ENCODE assay signal across 16 cellular contexts in genomic region chr9:36584626-36585460, GRCh38. TPM values are rescaled to one million over a fixed set of nuclear protein-coding genes. Genes with fewer than 3 reads are reported as not detected.
A peak's percentile ranks its signal among the peaks of the same experiment; 100 is the strongest.
DNase-seq lines count a peak whose midpoint lies in the region; ATAC-seq, FAIRE-seq and TF ChIP-seq lines count a peak whose summit lies in the region.
"Had no signal": no experiment of that assay in that cellular context is flagged by ENCODE, and none has a peak within 500 bp of the region (broad histone marks: within the 10 kb centered on the region; RNA-seq: fewer than 3 reads in every experiment).

No MANE protein-coding gene starts in this region.

- H3K9me3 ChIP-seq in HepG2 (ENCODE audit: low read length): no peaks in the 10 kb centered on the region
- H3K9me3 ChIP-seq in right lobe of liver: no peaks in the 10 kb centered on the region
- no peaks in the 10 kb centered on the region for H3K9me3 ChIP-seq in RWPE2 (ENCODE audit: severe bottlenecking)
- no peaks in the 10 kb centered on the region for H3K9me3 ChIP-seq in colonic mucosa
- H3K9me3 ChIP-seq: vagina had no signal

- CTCF ChIA-PET in HepG2 (lab: Yijun Ruan, JAX; ENCODE audit: low intra/inter-chr PET ratio, low total read pairs): no interaction called here

- H2AFZ ChIP-seq in HepG2 (ENCODE audit: low read length): no peak overlapping the region
- H2AFZ ChIP-seq: parathyroid adenoma had no signal

- 100% methylated on average over 5 of the region's 5 CpGs for WGBS in HepG2 (ENCODE audit: low lambda C conversion rate)
- WGBS in right lobe of liver (ENCODE audit: insufficient coverage, low coverage, low lambda C conversion rate, missing lambda C conversion rate): 93% methylated on average over 5 of the region's 5 CpGs

- no peak overlapping the region for H3K4me2 ChIP-seq in HepG2 (ENCODE audit: low read depth, low read length)

- intact Hi-C loops in HepG2 (cut with micrococcal nuclease; ENCODE audit: unreplicated experiment) (no loop called here), right lobe of liver (cut with DNase I) (no loop called here), colonic mucosa (cut with DNase I) (no loop called here)

- H4K20me1 ChIP-seq in HepG2 (ENCODE audit: insufficient read depth, low read length): no peaks in the 10 kb centered on the region

- no peak for TF ChIP-seq CTCF in HepG2 (CRISPR knock-in tag; IDR thresholded peaks at IDR 0.05)
- no peak for TF ChIP-seq CTCF in right lobe of liver (IDR thresholded peaks at IDR 0.05)
- TF ChIP-seq CTCF in RWPE2 (IDR thresholded peaks at IDR 0.05; ENCODE audit: poor library complexity, severe bottlenecking): no peak
- no peak for TF ChIP-seq CTCF in fibroblast of pulmonary artery (IDR thresholded peaks at IDR 0.05; ENCODE audit: low read length, missing control alignments)
- TF ChIP-seq CTCF in colonic mucosa (IDR thresholded peaks at IDR 0.05): no peak

- H3K79me2 ChIP-seq in HepG2 (ENCODE audit: insufficient read depth, low read length): peaks cover 2% of the 10 kb centered on the region
- H3K79me2 ChIP-seq: parathyroid adenoma had no signal

- TF ChIP-seq POLR2A in HepG2 (IDR thresholded peaks at IDR 0.05; ENCODE audit: insufficient read depth in 1 of 2, low read depth in 2 of 2, low read length in 2 of 2) (no peak), right lobe of liver (IDR thresholded peaks at IDR 0.05) (no peak)

- H3K4me1 ChIP-seq in HepG2 (ENCODE audit: insufficient read depth, low read length): no peaks in the 10 kb centered on the region
- no peaks in the 10 kb centered on the region for H3K4me1 ChIP-seq in right lobe of liver
- H3K4me1 ChIP-seq in RWPE2 (ENCODE audit: insufficient read depth, poor library complexity, severe bottlenecking): peaks cover 14% of the 10 kb centered on the region
- no peaks in the 10 kb centered on the region for H3K4me1 ChIP-seq in colonic mucosa
- H3K4me1 ChIP-seq: parathyroid adenoma, vagina had no signal

- H3K9ac ChIP-seq in HepG2 (ENCODE audit: insufficient read depth, low read depth, low read length): no peak overlapping the region
- H3K9ac ChIP-seq in colonic mucosa (ENCODE audit: low read depth in 2 of 2, low read length in 2 of 2): no peak overlapping the region
- H3K9ac ChIP-seq: parathyroid adenoma had no signal

- no peak for TF ChIP-seq EP300 in HepG2 (IDR thresholded peaks at IDR 0.05; ENCODE audit: low read depth in 2 of 2, low read length in 2 of 2)
- no peak for TF ChIP-seq EP300 in HepG2 (CRISPR knock-in tag; IDR thresholded peaks at IDR 0.05; ENCODE audit: borderline replicate concordance)

- FAIRE-seq in HepG2 (lab: Jason Lieb, UNC): no peak
- FAIRE-seq in urothelium cell line (lab: Jason Lieb, UNC): no peak

- TF ChIP-seq RAD21 in HepG2 (CRISPR knock-in tag; IDR thresholded peaks at IDR 0.05): no peak

- H3K36me3 ChIP-seq in HepG2 (replicated peaks in 1 of 2; ENCODE audit: control insufficient read depth in 1 of 2, insufficient read depth in 2 of 2, low read length in 2 of 2): peaks cover 1 to 24% of the 10 kb centered on the region in 2 experiments; a peak in 3 of 5 replicates
- no peaks in the 10 kb centered on the region for H3K36me3 ChIP-seq in right lobe of liver
- peaks cover 75% of the 10 kb centered on the region for H3K36me3 ChIP-seq in RWPE2 (ENCODE audit: low read depth)
- no peaks in the 10 kb centered on the region for H3K36me3 ChIP-seq in colonic mucosa
- H3K36me3 ChIP-seq: vagina had no signal

- H3K27me3 ChIP-seq in HepG2 (ENCODE audit: control insufficient read depth in 1 of 2, insufficient read depth in 2 of 2, low read length in 2 of 2) (no peaks in the 10 kb centered on the region), right lobe of liver (no peaks in the 10 kb centered on the region), RWPE2 (ENCODE audit: insufficient read depth, poor library complexity, severe bottlenecking) (no peaks in the 10 kb centered on the region), colonic mucosa (no peaks in the 10 kb centered on the region)
- H3K27me3 ChIP-seq: vagina had no signal

- H3K27ac ChIP-seq in HepG2 (ENCODE audit: extremely low read length, insufficient read depth, low read length): no peak overlapping the region
- no peak overlapping the region for H3K27ac ChIP-seq in right lobe of liver
- peak overlapping the region; percentile 78 for H3K27ac ChIP-seq in RWPE2 (ENCODE audit: poor library complexity, severe bottlenecking)
- no peak overlapping the region for H3K27ac ChIP-seq in colonic mucosa
- H3K27ac ChIP-seq: parathyroid adenoma, vagina had no signal

- in situ Hi-C loops in HepG2 (cut with HindIII; ENCODE audit: extremely low pct_ligation_motif_present, low pct_unique_long_range_greater_than_20kb): no loop called here

- H3K4me3 ChIP-seq in HepG2 (replicated peaks in 1 of 3; ENCODE audit: insufficient read depth in 1 of 3, low read depth in 2 of 3, low read length in 3 of 3) (no peak overlapping the region), right lobe of liver (no peak overlapping the region), RWPE2 (ENCODE audit: severe bottlenecking) (no peak overlapping the region), fibroblast of pulmonary artery (replicated peaks; ENCODE audit: low read depth, low read length) (no peak overlapping the region), colonic mucosa (no peak overlapping the region)
- H3K4me3 ChIP-seq: vagina had no signal

- DNase-seq in HepG2 (ENCODE audit: low spot score) (no peak), right lobe of liver (no peak), RWPE2 (ENCODE audit: low spot score) (no peak), fibroblast of pulmonary artery (ENCODE audit: low read depth) (peak; percentile 43), urothelium cell line (ENCODE audit: low spot score) (peak; percentile 65), colonic mucosa (no peak), NCI-H1694 (lab: John Stamatoyannopoulos, UW) (no peak)
- DNase-seq in effector CD8-positive, alpha-beta T cell (lab: John Stamatoyannopoulos, UW): no peak
- DNase-seq: activated CD4-positive, CD25-positive, alpha-beta regulatory T cell treated with anti-CD3 and anti-CD28 coated beads, Interleukin-2, amount 50 U/mL, for 72 hours; aorta; DMS79; effector memory CD8-positive, alpha-beta T cell; NCI-H1694 treated with DMSO at 0.1 percent for 48 hours; stimulated activated CD8-positive, alpha-beta memory T cell treated with anti-CD3 and anti-CD28 coated beads, Interleukin-4, amount 100 ng/mL, for 48 hours had no signal

- ATAC-seq in HepG2 (no peak), right lobe of liver (no peak), RWPE2 (ENCODE audit: low read depth) (peak; percentile 72)
- ATAC-seq: effector memory CD8-positive, alpha-beta T cell had no signal

- no TSS peak for BruUV-seq in HepG2 (replicated peaks; lab: Mats Ljungman, UMichigan)

- POLR2A ChIA-PET in HepG2 (lab: Yijun Ruan, JAX): interaction anchor here (0.6 kb wide), 1 partner anchor 178 kb away, joined by 3 read pairs; no protein-coding TSS in a partner anchor

TF ChIP-seq in HepG2, 621 proteins besides CTCF, POLR2A, EP300 and RAD21 (continues in another document):
- TF ChIP-seq ZNF775 (CRISPR knock-in tag; IDR thresholded peaks at IDR 0.05; ENCODE audit: borderline replicate concordance) (no peak), SMAD1 (CRISPR knock-in tag; IDR thresholded peaks at IDR 0.05; ENCODE audit: borderline replicate concordance, low read depth) (no peak), ZNF674 (CRISPR knock-in tag; IDR thresholded peaks at IDR 0.05; ENCODE audit: low read depth) (no peak), FOSL2 (CRISPR knock-in tag; IDR thresholded peaks at IDR 0.05) (no peak), WIZ (CRISPR knock-in tag; IDR thresholded peaks at IDR 0.05) (no peak), AHR (CRISPR knock-in tag; IDR thresholded peaks at IDR 0.05) (no peak), CEBPB (IDR thresholded peaks at IDR 0.05; ENCODE audit: borderline replicate concordance, low read depth, low read length) (0 out of 2 replicates have a peak, but pooled peaks have one; percentile 26), NR2C2 (CRISPR knock-in tag; IDR thresholded peaks at IDR 0.05; ENCODE audit: borderline replicate concordance) (no peak)

RNA-seq across cellular contexts. Expression of gene MELK, which starts 12.1 kb away (rescaled TPM):
- 50.4 and 59.1 TPM in 2 replicates for total RNA-seq in HepG2 (2016; rRNA removed; fragmentation: Illumina TruSeq; extraction: Trizol)
- total RNA-seq in HepG2 (2016; cell fraction: cytosol; rRNA removed; fragmentation: Illumina TruSeq; extraction: Trizol; ENCODE audit: low read depth): 13.2 and 15.7 TPM in 2 replicates
- 47.2 and 60.4 TPM in 2 replicates for total RNA-seq in HepG2 (2016; cell fraction: insoluble cytoplasmic fraction; rRNA removed; fragmentation: Illumina TruSeq; extraction: Trizol)
- 24.2 and 27.3 TPM in 2 replicates for total RNA-seq in HepG2 (2016; cell fraction: membrane; rRNA removed; fragmentation: Illumina TruSeq; extraction: Trizol)
- total RNA-seq in HepG2 (2016; cell fraction: nucleus; rRNA removed; fragmentation: Illumina TruSeq; extraction: Trizol): 30.5 and 34.0 TPM in 2 replicates
- 9.0 and 16.7 TPM in 2 replicates for polyA plus RNA-seq in HepG2 (2011; rRNA removed)
- 7.3 and 7.8 TPM in 2 replicates for polyA plus RNA-seq in HepG2 (2011; cell fraction: cytosol; rRNA removed)
- 4.2 and 5.8 TPM in 2 replicates for polyA plus RNA-seq in HepG2 (2011; cell fraction: nucleus; rRNA removed)
- 6.8 and 12.4 TPM in 2 replicates for polyA plus RNA-seq in HepG2 (2012)
- 3.9 and 4.1 TPM in 2 replicates for polyA plus RNA-seq in HepG2 (2016; cell fraction: cytosol; fragmentation: Illumina TruSeq; extraction: Trizol; ENCODE audit: low read depth)
- polyA plus RNA-seq in HepG2 (2016; cell fraction: insoluble cytoplasmic fraction; fragmentation: Illumina TruSeq; extraction: Trizol; ENCODE audit: low read depth): 51.4 and 54.8 TPM in 2 replicates
- polyA plus RNA-seq in HepG2 (2016; cell fraction: membrane; fragmentation: Illumina TruSeq; extraction: Trizol; ENCODE audit: low read depth): 11.6 and 11.9 TPM in 2 replicates
- polyA plus RNA-seq in HepG2 (2016; cell fraction: nucleus; fragmentation: Illumina TruSeq; extraction: Trizol; ENCODE audit: insufficient read depth, low read depth): 38.6 and 40.3 TPM in 2 replicates
- 3.1 and 16.5 TPM in 2 replicates for polyA minus RNA-seq in HepG2 (2011; rRNA and poly(A)+ RNA removed; ENCODE audit: low replicate concordance)
- polyA minus RNA-seq in HepG2 (2011; cell fraction: cytosol; rRNA and poly(A)+ RNA removed): 10.1 and 12.9 TPM in 2 replicates
- polyA minus RNA-seq in HepG2 (2011; cell fraction: nucleus; rRNA and poly(A)+ RNA removed): 10.4 and 11.7 TPM in 2 replicates
- 1 to 10 TPM in 3 of 6 experiments, under 1 TPM in 2, not detected in 1; 0.39 to 5.3 (median 1.6) TPM for total RNA-seq in right lobe of liver
- 10 to 100 TPM; 11.9 to 39.8 TPM for total RNA-seq in colonic mucosa

Comparison
In these comparisons a context has a peak if more than half of its experiments do, and no peak if none do; other contexts are left out.
1. DNase-seq: peak in fibroblast of pulmonary artery (single experiment) and urothelium cell line (single experiment); none in HepG2 (single experiment), right lobe of liver (0 of 3), RWPE2 (single experiment), colonic mucosa (single experiment), NCI-H1694 (single experiment) and effector CD8-positive, alpha-beta T cell (single experiment).